Comparison of ENCODE assay signal across 14 cellular contexts in genomic region chr12:121490401-121491257, GRCh38.
A peak's percentile ranks its signal among the peaks of the same experiment; 100 is the strongest.
DNase-seq lines count a peak whose midpoint lies in the region; ATAC-seq, FAIRE-seq and TF ChIP-seq lines count a peak whose summit lies in the region.
"Had no signal": no experiment of that assay in that cellular context is flagged by ENCODE, and none has a peak within 500 bp of the region (broad histone marks: within the 10 kb centered on the region; RNA-seq: fewer than 3 reads in every experiment).

No MANE protein-coding gene starts in this region.

- peaks cover 27% of the 10 kb centered on the region for H3K4me1 Mint-ChIP-seq in type B pancreatic cell (ENCODE audit: unreplicated experiment)

- H3K4me1 ChIP-seq in HepG2 (ENCODE audit: insufficient read depth, low read length) (peaks cover 79% of the 10 kb centered on the region), right lobe of liver (peaks cover 0 to 6% (median 0%) of the 10 kb centered on the region in 4 donors), NT2/D1 (ENCODE audit: insufficient read depth, insufficient read length) (peaks cover 10% of the 10 kb centered on the region), gastrocnemius medialis (no peaks in the 10 kb centered on the region)

- no peak for TF ChIP-seq RAD21 in HepG2 (CRISPR knock-in tag; IDR thresholded peaks at IDR 0.05)

- no peaks in the 10 kb centered on the region for H3K79me2 ChIP-seq in HepG2 (ENCODE audit: insufficient read depth, low read length)

- H3K27me3 Mint-ChIP-seq in type B pancreatic cell = no peaks in the 10 kb centered on the region

- H3K4me2 ChIP-seq in HepG2 (ENCODE audit: low read depth, low read length) = peak overlapping the region; percentile 72

- no peaks in the 10 kb centered on the region for H3K27me3 ChIP-seq in HepG2 (ENCODE audit: control insufficient read depth in 1 of 2, insufficient read depth in 2 of 2, low read length in 2 of 2)
- H3K27me3 ChIP-seq in right lobe of liver = no peaks in the 10 kb centered on the region
- H3K27me3 ChIP-seq in NT2/D1 (ENCODE audit: insufficient read depth, insufficient read length) = no peaks in the 10 kb centered on the region
- H3K27me3 ChIP-seq in gastrocnemius medialis = no peaks in the 10 kb centered on the region

- intact Hi-C loops in HepG2 (cut with micrococcal nuclease; ENCODE audit: unreplicated experiment) (no loop called here), right lobe of liver (cut with DNase I) (loop anchor here in 1 of 2 donors (10.0 kb wide), 3 partner anchors 64 to 184 kb away; partner anchors contain the start of gene ORAI1), gastrocnemius medialis (cut with DNase I; ENCODE audit: low total_unique reads) (no loop called here)

- H3K4me3 ChIP-seq in HepG2 (replicated peaks in 1 of 3; ENCODE audit: insufficient read depth in 1 of 3, low read depth in 2 of 3, low read length in 3 of 3) = peak overlapping the region; percentile 19 to 59 (median 20); a peak in 5 of 6 replicates
- H3K4me3 ChIP-seq in right lobe of liver = no peak overlapping the region
- H3K4me3 ChIP-seq in NT2/D1 (ENCODE audit: insufficient read length, low read depth) = no peak overlapping the region
- no peak overlapping the region for H3K4me3 ChIP-seq in gastrocnemius medialis
- H3K4me3 ChIP-seq: SK-N-MC had no signal

- no peaks in the 10 kb centered on the region for H3K9me3 Mint-ChIP-seq in type B pancreatic cell

- H3K36me3 Mint-ChIP-seq in type B pancreatic cell = peaks cover 13% of the 10 kb centered on the region

- peak overlapping the region; percentile 56 for H3K9ac ChIP-seq in HepG2 (ENCODE audit: insufficient read depth, low read depth, low read length)
- peak overlapping the region; percentile 16 for H3K9ac ChIP-seq in NT2/D1 (ENCODE audit: insufficient read length, low read depth)

- no peak overlapping the region for H2AFZ ChIP-seq in HepG2 (ENCODE audit: low read length)

- TF ChIP-seq EP300 in HepG2 (IDR thresholded peaks at IDR 0.05; ENCODE audit: low read depth in 2 of 2, low read length in 2 of 2) (peak in 1 of 2 experiments; percentile 94; a peak in 3 of 4 replicates), HepG2 (CRISPR knock-in tag; IDR thresholded peaks at IDR 0.05; ENCODE audit: borderline replicate concordance) (peak; percentile 87; the same call in 1 of the 2 replicates)

- peak; percentile 95 for DNase-seq in HepG2 (ENCODE audit: low spot score)
- no peak for DNase-seq in right lobe of liver
- no peak for DNase-seq in NT2/D1 (ENCODE audit: low read depth, low spot score)
- DNase-seq in germinal center (ENCODE audit: low spot score) = peak; percentile 32
- DNase-seq in type B pancreatic cell (ENCODE audit: extremely low spot score, unreplicated experiment) = no peak
- no peak for DNase-seq in gastrocnemius medialis
- DNase-seq: DMS53; NCI-H1930; NK-92 treated with Interleukin-12 subunit alpha and Interleukin-12 subunit beta, amount 100 ng/mL, for 24 hours; stimulated activated CD4-positive, alpha-beta T cell treated with anti-CD3 and anti-CD28 coated beads, Interleukin-1b, Interleukin-23, amount 100 ng/mL, for 48 hours; trophoblast cell had no signal

- POLR2A ChIA-PET in HepG2 (lab: Yijun Ruan, JAX) = interaction anchor here (0.7 to 2.6 kb wide), 7 partner anchors 22 to 312 kb away, joined by 3 to 8 read pairs (median 3); partner anchors contain the start of genes ORAI1 and RNF34

- no peaks in the 10 kb centered on the region for H4K20me1 ChIP-seq in HepG2 (ENCODE audit: insufficient read depth, low read length)

- WGBS in HepG2 (ENCODE audit: low lambda C conversion rate) = 7% methylated on average over 13 of the region's 15 CpGs
- WGBS in right lobe of liver (ENCODE audit: insufficient coverage, low coverage, low lambda C conversion rate, missing lambda C conversion rate) = 53% methylated on average over 13 of the region's 15 CpGs

- H3K27ac Mint-ChIP-seq in type B pancreatic cell = peak overlapping the region; percentile 53

- H3K9me3 ChIP-seq in HepG2 (ENCODE audit: low read length) = no peaks in the 10 kb centered on the region
- no peaks in the 10 kb centered on the region for H3K9me3 ChIP-seq in right lobe of liver
- no peaks in the 10 kb centered on the region for H3K9me3 ChIP-seq in NT2/D1 (ENCODE audit: insufficient read depth, low read length)
- no peaks in the 10 kb centered on the region for H3K9me3 ChIP-seq in gastrocnemius medialis

- H3K4me3 Mint-ChIP-seq in type B pancreatic cell = peak overlapping the region; percentile 41

- ATAC-seq in HepG2 (peak; percentile 88), right lobe of liver (no peak), gastrocnemius medialis (no peak), HG03442 (IDR thresholded peaks at IDR 0.05; ENCODE audit: unreplicated experiment) (no peak), HG03439 (IDR thresholded peaks at IDR 0.05; ENCODE audit: unreplicated experiment) (no peak)

- in situ Hi-C loops in HepG2 (cut with HindIII; ENCODE audit: extremely low pct_ligation_motif_present, low pct_unique_long_range_greater_than_20kb) = loop anchor here (5.0 kb wide), 1 partner anchor 192 kb away; no protein-coding TSS in a partner anchor
- in situ Hi-C loops in gastrocnemius medialis (cut with MboI; ENCODE audit: low sequenced_read_pairs in 4 of 4) = loop anchor here in 2 of 4 donors (10.0 kb wide), 1 partner anchor 184 kb away; no protein-coding TSS in a partner anchor

- BruUV-seq in HepG2 (replicated peaks; lab: Mats Ljungman, UMichigan) = no TSS peak

- TF ChIP-seq CTCF in HepG2 (CRISPR knock-in tag; IDR thresholded peaks at IDR 0.05) (peak; percentile 5; the same call in 1 of the 2 replicates), right lobe of liver (IDR thresholded peaks at IDR 0.05) (no peak), type B pancreatic cell (conservative IDR thresholded peaks at IDR 0.05) (no peak), gastrocnemius medialis (IDR thresholded peaks at IDR 0.05 in 4 of 5, conservative IDR thresholded peaks at IDR 0.05 in 1 of 5) (no peak)

- peak; percentile 94 for FAIRE-seq in HepG2 (lab: Jason Lieb, UNC)

- H3K36me3 ChIP-seq in HepG2 (replicated peaks in 1 of 2; ENCODE audit: control insufficient read depth in 1 of 2, insufficient read depth in 2 of 2, low read length in 2 of 2) (no peaks in the 10 kb centered on the region; a peak in 1 of 5 replicates), right lobe of liver (no peaks in the 10 kb centered on the region), NT2/D1 (ENCODE audit: insufficient read depth, insufficient read length, low read length) (peaks cover 40% of the 10 kb centered on the region), gastrocnemius medialis (no peaks in the 10 kb centered on the region)

- peak overlapping the region; percentile 82 for H3K27ac ChIP-seq in HepG2 (ENCODE audit: extremely low read length, insufficient read depth, low read length)
- no peak overlapping the region for H3K27ac ChIP-seq in right lobe of liver
- no peak overlapping the region for H3K27ac ChIP-seq in gastrocnemius medialis
- H3K27ac ChIP-seq: SK-N-MC had no signal

- TF ChIP-seq POLR2A in HepG2 (IDR thresholded peaks at IDR 0.05; ENCODE audit: insufficient read depth in 1 of 2, low read depth in 2 of 2, low read length in 2 of 2) (0 out of 4 replicates have a peak, but pooled peaks of 1 of the 2 experiments have one; percentile 8), right lobe of liver (IDR thresholded peaks at IDR 0.05) (no peak), gastrocnemius medialis (IDR thresholded peaks at IDR 0.05) (no peak)

- CTCF ChIA-PET in HepG2 (lab: Yijun Ruan, JAX; ENCODE audit: low intra/inter-chr PET ratio, low total read pairs) = no interaction called here

TF ChIP-seq in HepG2, 621 proteins besides CTCF, POLR2A, EP300 and RAD21 (continues in another document):
- TF ChIP-seq SCMH1 (CRISPR knock-in tag; IDR thresholded peaks at IDR 0.05; ENCODE audit: borderline replicate concordance) = no peak
- peak; percentile 60 for TF ChIP-seq MEIS2 (CRISPR knock-in tag; IDR thresholded peaks at IDR 0.05)
- peak; percentile 36; the same call in 1 of the 2 replicates for TF ChIP-seq ZNF430 (CRISPR knock-in tag; IDR thresholded peaks at IDR 0.05)
- peak; percentile 42 for TF ChIP-seq SP5 (CRISPR knock-in tag; IDR thresholded peaks at IDR 0.05; ENCODE audit: borderline replicate concordance, low read depth)
- no peak for TF ChIP-seq ZNF143 (CRISPR knock-in tag; IDR thresholded peaks at IDR 0.05)
- no peak for TF ChIP-seq AGO1 (IDR thresholded peaks at IDR 0.05; ENCODE audit: low read depth, low read length, poor library complexity, severe bottlenecking)
- TF ChIP-seq NR1H2 (CRISPR knock-in tag; IDR thresholded peaks at IDR 0.05; ENCODE audit: borderline replicate concordance, low read depth) = no peak
- TF ChIP-seq ZBTB44 (CRISPR knock-in tag; IDR thresholded peaks at IDR 0.05) = no peak
- TF ChIP-seq NCOA5 (CRISPR knock-in tag; IDR thresholded peaks at IDR 0.05) = no peak
- TF ChIP-seq, protein P1, sequence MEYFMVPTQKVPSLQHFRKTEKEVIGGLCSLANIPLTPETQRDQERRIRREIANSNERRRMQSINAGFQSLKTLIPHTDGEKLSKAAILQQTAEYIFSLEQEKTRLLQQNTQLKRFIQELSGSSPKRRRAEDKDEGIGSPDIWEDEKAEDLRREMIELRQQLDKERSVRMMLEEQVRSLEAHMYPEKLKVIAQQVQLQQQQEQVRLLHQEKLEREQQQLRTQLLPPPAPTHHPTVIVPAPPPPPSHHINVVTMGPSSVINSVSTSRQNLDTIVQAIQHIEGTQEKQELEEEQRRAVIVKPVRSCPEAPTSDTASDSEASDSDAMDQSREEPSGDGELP (IDR thresholded peaks at IDR 0.05; ENCODE audit: borderline replicate concordance, low read depth) = peak; percentile 53; the same call in 1 of the 2 replicates

Comparison
In these comparisons a context has a peak if more than half of its experiments do, and no peak if none do; other contexts are left out.
1. DNase-seq: peak in HepG2 (single experiment) and germinal center (single experiment); none in right lobe of liver (0 of 3), NT2/D1 (single experiment), type B pancreatic cell (single experiment) and gastrocnemius medialis (0 of 2).
2. H3K4me3 ChIP-seq: peak in HepG2 (3 of 3); none in right lobe of liver (0 of 3), NT2/D1 (single experiment) and gastrocnemius medialis (0 of 4).